ENCODE assay signal across 12 cellular contexts in genomic region chr4:40180356-40180755, GRCh38. TPM values are rescaled to one million over a fixed set of nuclear protein-coding genes. Genes with fewer than 3 reads are reported as not detected.
DNase-seq lines count a peak whose midpoint lies in the region; ATAC-seq, FAIRE-seq and TF ChIP-seq lines count a peak whose summit lies in the region.
"Had no signal": no experiment of that assay in that cellular context is flagged by ENCODE, and none has a peak within 500 bp of the region (broad histone marks: within the 10 kb centered on the region; RNA-seq: fewer than 3 reads in every experiment).

No MANE protein-coding gene starts in this region.

- FAIRE-seq in bronchial epithelial cell (lab: Jason Lieb, UNC) (no peak), GM12891 (lab: Jason Lieb, UNC) (no peak)
- FAIRE-seq: A204.1 had no signal

- no peaks in the 10 kb centered on the region for H3K36me3 ChIP-seq in bronchial epithelial cell (ENCODE audit: control insufficient read depth, insufficient read depth, low read length)
- H3K36me3 ChIP-seq in osteoblast (ENCODE audit: insufficient read depth, low read length), result no peaks in the 10 kb centered on the region
- H3K36me3 ChIP-seq: upper lobe of left lung had no signal

- no peaks in the 10 kb centered on the region for H3K27me3 ChIP-seq in bronchial epithelial cell (ENCODE audit: control insufficient read depth, insufficient read depth, low read length)
- no peaks in the 10 kb centered on the region for H3K27me3 ChIP-seq in osteoblast (ENCODE audit: insufficient read depth, low read length)
- H3K27me3 ChIP-seq: upper lobe of left lung had no signal

- H2AFZ ChIP-seq in osteoblast (ENCODE audit: low read length), result no peak overlapping the region

- no peaks in the 10 kb centered on the region for H4K20me1 ChIP-seq in osteoblast (ENCODE audit: insufficient read depth, low read length)

- TF ChIP-seq CTCF in bronchial epithelial cell (IDR thresholded peaks at IDR 0.05; ENCODE audit: insufficient read depth, low read length, severe bottlenecking), result no peak
- TF ChIP-seq CTCF in osteoblast (IDR thresholded peaks at IDR 0.05; ENCODE audit: extremely low read depth, low read depth, low read length), result no peak

- H3K9me3 ChIP-seq in osteoblast (ENCODE audit: low read depth, low read length), result no peaks in the 10 kb centered on the region
- H3K9me3 ChIP-seq: upper lobe of left lung had no signal

- TF ChIP-seq POLR2A in GM12891 (IDR thresholded peaks at IDR 0.05; ENCODE audit: low read depth, low read length), result no peak

- peak overlapping the region; percentile 55 for H3K27ac ChIP-seq in osteoblast (ENCODE audit: low read depth, low read length)
- H3K27ac ChIP-seq: upper lobe of left lung had no signal

- ATAC-seq in activated CD4-positive, CD25-positive, alpha-beta regulatory T cell treated with anti-CD3 and anti-CD28 coated beads, Interleukin-2, amount 50 U/mL, for 24 hours, result peak; percentile 30 to 36
- no peak for ATAC-seq in HG02759 (IDR thresholded peaks at IDR 0.05; ENCODE audit: unreplicated experiment)

- no peak for DNase-seq in activated CD4-positive, CD25-positive, alpha-beta regulatory T cell (lab: John Stamatoyannopoulos, UW)
- DNase-seq in NCI-H460 (ENCODE audit: extremely low read depth, low read depth) (peak; percentile 26), bronchial epithelial cell (ENCODE audit: low read depth) (peak; percentile 98), osteoblast (ENCODE audit: insufficient read length, low spot score, missing footprints) (peak; percentile 85), GM12891 (ENCODE audit: insufficient read length, low spot score) (no peak), HUDEP-2 (lab: John Stamatoyannopoulos, UW; ENCODE audit: unreplicated experiment in 76 of 76) (no peak)
- DNase-seq: activated CD4-positive, alpha-beta T cell treated with anti-CD3 and anti-CD28 coated beads for 1 hour; stimulated activated CD4-positive, alpha-beta T cell treated with anti-CD3 and anti-CD28 coated beads, Interleukin-4, amount 100 ng/mL, for 4 hours; upper lobe of left lung had no signal

- peaks cover 18% of the 10 kb centered on the region for H3K4me1 ChIP-seq in osteoblast (ENCODE audit: insufficient read depth, low read length)
- H3K4me1 ChIP-seq: upper lobe of left lung had no signal

- H3K4me2 ChIP-seq in osteoblast (ENCODE audit: insufficient read depth, low read length), result no peak overlapping the region

- no peak overlapping the region for H3K4me3 ChIP-seq in bronchial epithelial cell (ENCODE audit: low read depth, low read length)
- H3K4me3 ChIP-seq in osteoblast (ENCODE audit: insufficient read depth, low read length), result no peak overlapping the region
- H3K4me3 ChIP-seq: upper lobe of left lung had no signal

- no peaks in the 10 kb centered on the region for H3K79me2 ChIP-seq in osteoblast (ENCODE audit: insufficient read depth, low read length)

TF ChIP-seq in GM12891, 5 proteins besides CTCF, POLR2A, EP300 and RAD21:
- TF ChIP-seq PAX5 (IDR thresholded peaks at IDR 0.05; ENCODE audit: insufficient read depth, low read length, severe bottlenecking) (no peak), SPI1 (IDR thresholded peaks at IDR 0.05; ENCODE audit: low read depth, low read length) (no peak), TAF1 (IDR thresholded peaks at IDR 0.05; ENCODE audit: low read depth, low read length) (no peak), POU2F2 (IDR thresholded peaks at IDR 0.05; ENCODE audit: low read depth, low read length) (no peak), POLR2AphosphoS5 (IDR thresholded peaks at IDR 0.05; ENCODE audit: low read depth, low read length) (no peak)
TF ChIP-seq in GM12891: peak in this region for 0.

RNA-seq across cellular contexts. Expression of gene RHOH, which starts 16.5 kb away (rescaled TPM):
- total RNA-seq in NCI-H460 (2014; rRNA removed; shearing (Covaris generic)), result 3.9 and 7.3 TPM in 2 replicates
- 0.90 and 2.6 TPM in 2 replicates for polyA plus RNA-seq in NCI-H460 (2014; cell fraction: nucleus; rRNA removed)
- total RNA-seq in bronchial epithelial cell, result 0.13 and 0.53 TPM in 2 replicates
- total RNA-seq in osteoblast, result under 0.01 TPM in 1 of 2 replicates, not detected in the other
- 58.4 TPM for polyA plus RNA-seq in GM12891 (2012; ENCODE audit: low read depth, missing spikeins)

Comparison
In these comparisons a context has a peak if more than half of its experiments do, and no peak if none do; other contexts are left out.
1. DNase-seq: peak in NCI-H460 (single experiment), bronchial epithelial cell (single experiment) and osteoblast (single experiment); none in activated CD4-positive, CD25-positive, alpha-beta regulatory T cell (0 of 4), GM12891 (single experiment) and HUDEP-2 (0 of 76).